In genomic region chr2:150410809-150411208, GRCh38 we compare ENCODE assay signal across 14 cellular contexts.
DNase-seq lines count a peak whose midpoint lies in the region; ATAC-seq and TF ChIP-seq lines count a peak whose summit lies in the region.
"Had no signal": no experiment of that assay in that cellular context is flagged by ENCODE, and none has a peak within 500 bp of the region (broad histone marks: within the 10 kb centered on the region; RNA-seq: fewer than 3 reads in every experiment).

No MANE protein-coding gene starts in this region.

- H3K27me3 ChIP-seq in NT2/D1 (ENCODE audit: insufficient read depth, insufficient read length) (no peaks in the 10 kb centered on the region), endodermal cell (ENCODE audit: control insufficient read depth, insufficient read depth, low read length, poor library complexity, severe bottlenecking) (no peaks in the 10 kb centered on the region)
- H3K27me3 ChIP-seq: spleen had no signal

- 44 to 81% methylated on average over 2 to 3 of the region's 3 CpGs for WGBS in endodermal cell (ENCODE audit: insufficient coverage in 1 of 2, insufficient read length in 1 of 2), 2 experiments

- H3K4me1 Mint-ChIP-seq in endodermal cell (peaks cover 17% of the 10 kb centered on the region), neural crest cell (peaks cover 33% of the 10 kb centered on the region)

- H3K27me3 Mint-ChIP-seq in endodermal cell (ENCODE audit: insufficient read depth) (no peaks in the 10 kb centered on the region), neural crest cell (ENCODE audit: low read depth) (no peaks in the 10 kb centered on the region)

- no peaks in the 10 kb centered on the region for H3K9me3 ChIP-seq in NT2/D1 (ENCODE audit: insufficient read depth, low read length)
- no peaks in the 10 kb centered on the region for H3K9me3 ChIP-seq in endodermal cell (ENCODE audit: control insufficient read depth, low read length)
- H3K9me3 ChIP-seq: spleen had no signal

- H3K36me3 Mint-ChIP-seq in endodermal cell (ENCODE audit: low read depth) (no peaks in the 10 kb centered on the region), neural crest cell (ENCODE audit: low read depth) (peaks cover 3% of the 10 kb centered on the region)

- peak overlapping the region; percentile 72 for H3K27ac ChIP-seq in endodermal cell (ENCODE audit: low read depth, low read length)
- H3K27ac ChIP-seq: spleen had no signal

- H3K9ac ChIP-seq in NT2/D1 (ENCODE audit: insufficient read length, low read depth), result no peak overlapping the region
- no peak overlapping the region for H3K9ac ChIP-seq in endodermal cell (ENCODE audit: extremely low read depth, low read length, poor library complexity, severe bottlenecking)

- H3K36me3 ChIP-seq in NT2/D1 (ENCODE audit: insufficient read depth, insufficient read length, low read length) (no peaks in the 10 kb centered on the region), endodermal cell (ENCODE audit: control insufficient read depth, insufficient read depth, low read length) (no peaks in the 10 kb centered on the region)
- H3K36me3 ChIP-seq: spleen had no signal

- no peak overlapping the region for H3K4me3 Mint-ChIP-seq in endodermal cell
- H3K4me3 Mint-ChIP-seq in neural crest cell, result peak overlapping the region; percentile 1

- no peaks in the 10 kb centered on the region for H3K4me1 ChIP-seq in NT2/D1 (ENCODE audit: insufficient read depth, insufficient read length)
- H3K4me1 ChIP-seq in endodermal cell (ENCODE audit: control insufficient read depth, insufficient read depth, low read length), result peaks cover 8% of the 10 kb centered on the region
- H3K4me1 ChIP-seq: spleen had no signal

- TF ChIP-seq CTCF in endodermal cell (conservative IDR thresholded peaks at IDR 0.05) (no peak), neural crest cell (conservative IDR thresholded peaks at IDR 0.05) (no peak)

- no peak for ATAC-seq in GM18867 (IDR thresholded peaks at IDR 0.05; ENCODE audit: unreplicated experiment)
- ATAC-seq in HG03469 (IDR thresholded peaks at IDR 0.05; ENCODE audit: unreplicated experiment), result no peak
- ATAC-seq: left colon had no signal

- DNase-seq in EL (peak; percentile 93), NT2/D1 (ENCODE audit: low read depth, low spot score) (peak; percentile 76), endodermal cell (peak; percentile 69), neural crest cell (ENCODE audit: low read depth, low spot score) (no peak), NOMO-1 (lab: John Stamatoyannopoulos, UW; ENCODE audit: unreplicated experiment in 2 of 2) (no peak), NCI-H1694 (lab: John Stamatoyannopoulos, UW) (no peak)
- DNase-seq: activated CD4-positive, alpha-beta T cell treated with anti-CD3 and anti-CD28 coated beads for 4 hours; activated naive CD4-positive, alpha-beta T cell treated with Interleukin-2 at 50 U/mL for 16 hours; left colon; NCI-H146; RPMI8226; spleen had no signal

- H3K27ac Mint-ChIP-seq in endodermal cell (peak overlapping the region; percentile 5), neural crest cell (ENCODE audit: unreplicated experiment) (peak overlapping the region; percentile 7)

- no peaks in the 10 kb centered on the region for H3K9me3 Mint-ChIP-seq in endodermal cell
- peaks cover 9% of the 10 kb centered on the region for H3K9me3 Mint-ChIP-seq in neural crest cell

- H3K4me3 ChIP-seq in NT2/D1 (ENCODE audit: insufficient read length, low read depth) (no peak overlapping the region), endodermal cell (ENCODE audit: low read length) (no peak overlapping the region)
- H3K4me3 ChIP-seq: spleen had no signal

Comparison
In these comparisons a context has a peak if more than half of its experiments do, and no peak if none do; other contexts are left out.
1. DNase-seq: peak in EL (single experiment), NT2/D1 (single experiment) and endodermal cell (single experiment); none in neural crest cell (single experiment), NOMO-1 (0 of 2) and NCI-H1694 (single experiment).